Comparison of ENCODE assay signal across 8 cellular contexts in genomic region chr6:73854998-73855718, GRCh38.
A peak's percentile ranks its signal among the peaks of the same experiment; 100 is the strongest.
DNase-seq lines count a peak whose midpoint lies in the region; ATAC-seq, FAIRE-seq and TF ChIP-seq lines count a peak whose summit lies in the region.

No MANE protein-coding gene starts in this region.

- peak; percentile 81 to 95 (median 92) for ATAC-seq in right lobe of liver

- FAIRE-seq in bronchial epithelial cell (lab: Jason Lieb, UNC) = no peak

- H3K27ac ChIP-seq in HL-60 (replicated peaks) = no peak overlapping the region
- peak overlapping the region in 1 of 3 donors; percentile 34 for H3K27ac ChIP-seq in right lobe of liver

- intact Hi-C loops in right lobe of liver (cut with DNase I) = no loop called here

- H3K9me3 ChIP-seq in right lobe of liver = no peaks in the 10 kb centered on the region

- no peak for TF ChIP-seq POLR2A in right lobe of liver (IDR thresholded peaks at IDR 0.05)

- DNase-seq in AG10803 (ENCODE audit: low read depth) (peak; percentile 81), HL-60 (ENCODE audit: low read depth in 1 of 2, low spot score in 1 of 2) (peak; percentile 15 to 53), NOMO-1 treated with DMSO at 0.1 percent for 48 hours (lab: John Stamatoyannopoulos, UW; ENCODE audit: unreplicated experiment) (peak; percentile 58), bronchial epithelial cell (ENCODE audit: low read depth) (peak; percentile 58), right lobe of liver (no peak), COLO668 (lab: John Stamatoyannopoulos, UW; ENCODE audit: unreplicated experiment) (no peak), epidermal melanocyte (ENCODE audit: insufficient read length, low spot score) (no peak)

- H3K4me3 ChIP-seq in AG10803 (ENCODE audit: low read length) (no peak overlapping the region), HL-60 (replicated peaks; ENCODE audit: insufficient read depth, low read length) (no peak overlapping the region), bronchial epithelial cell (ENCODE audit: low read depth, low read length) (no peak overlapping the region), right lobe of liver (peak overlapping the region; percentile 1 to 43 (median 42))

- H3K27me3 ChIP-seq in HL-60 (ENCODE audit: insufficient read depth, poor library complexity, severe bottlenecking) (no peaks in the 10 kb centered on the region), bronchial epithelial cell (ENCODE audit: control insufficient read depth, insufficient read depth, low read length) (no peaks in the 10 kb centered on the region), right lobe of liver (no peaks in the 10 kb centered on the region)

- peak; percentile 71 for TF ChIP-seq CTCF in AG10803 (conservative IDR thresholded peaks at IDR 0.05; ENCODE audit: low read length)
- TF ChIP-seq CTCF in GM12873 (IDR thresholded peaks at IDR 0.05; ENCODE audit: insufficient read depth, low read depth, low read length, missing control alignments) = peak; percentile 55
- peak; percentile 37 for TF ChIP-seq CTCF in HL-60 (IDR thresholded peaks at IDR 0.05; ENCODE audit: insufficient read depth, low read length)
- peak; percentile 47 for TF ChIP-seq CTCF in bronchial epithelial cell (IDR thresholded peaks at IDR 0.05; ENCODE audit: insufficient read depth, low read length, severe bottlenecking)
- peak; percentile 74 to 88 (median 80) for TF ChIP-seq CTCF in right lobe of liver (IDR thresholded peaks at IDR 0.05)

- H3K4me1 ChIP-seq in right lobe of liver = no peaks in the 10 kb centered on the region

- WGBS in right lobe of liver (ENCODE audit: insufficient coverage, low coverage, low lambda C conversion rate, missing lambda C conversion rate) = 2% methylated on average over 5 of the region's 5 CpGs

- H3K36me3 ChIP-seq in bronchial epithelial cell (ENCODE audit: control insufficient read depth, insufficient read depth, low read length) = peaks cover 2% of the 10 kb centered on the region
- H3K36me3 ChIP-seq in right lobe of liver = no peaks in the 10 kb centered on the region

Comparison
In these comparisons a context has a peak if more than half of its experiments do, and no peak if none do; other contexts are left out.
1. DNase-seq: peak in AG10803 (single experiment), HL-60 (2 of 2), NOMO-1 treated with DMSO at 0.1 percent for 48 hours (single experiment) and bronchial epithelial cell (single experiment); none in right lobe of liver (0 of 3), COLO668 (single experiment) and epidermal melanocyte (single experiment).
2. H3K4me3 ChIP-seq: peak in right lobe of liver (3 of 3); none in AG10803 (single experiment), HL-60 (single experiment) and bronchial epithelial cell (single experiment).
3. Peak in every context shown above with its lines, with median percentiles within 50 percentile points of each other: CTCF ChIP-seq.